Comparison of ENCODE assay signal across 27 cellular contexts in the genomic region with DNA sequence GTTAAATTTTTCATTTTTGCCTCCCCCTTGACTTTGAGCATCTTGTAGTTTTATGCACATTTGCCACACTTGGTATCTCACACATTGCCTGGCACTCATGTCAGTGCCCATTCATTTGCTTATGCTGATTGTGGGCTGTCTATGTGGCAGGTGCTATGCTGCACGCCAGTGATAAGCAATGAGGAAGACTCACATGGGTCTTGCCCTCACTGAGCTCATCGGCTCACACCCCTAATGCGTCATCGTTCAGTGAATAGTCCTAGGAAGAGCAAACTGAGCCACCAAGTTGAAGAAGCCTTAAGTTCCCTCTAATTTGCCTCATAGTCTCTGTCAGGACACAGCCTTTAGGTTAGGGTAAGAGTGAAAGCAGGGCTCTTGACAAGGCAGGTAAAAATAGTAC.
"Had no signal": no experiment of that assay in that cellular context is flagged by ENCODE, and none has a peak within 500 bp of the region (broad histone marks: within the 10 kb centered on the region; RNA-seq: fewer than 3 reads in every experiment).

No MANE protein-coding gene starts in this region.

- H3K27ac Mint-ChIP-seq: immature natural killer cell; naive thymus-derived CD8-positive, alpha-beta T cell; stimulated activated memory B cell treated with anti-CD40 and anti-IgM and Interleukin-4, amounts not matched to agents 10 μg/mL and 1 μg/mL and 100 μg/mL, for 72 hours had no signal

- H3K36me3 ChIP-seq: esophagus squamous epithelium, heart right ventricle, ovary, sigmoid colon, tibial artery, upper lobe of left lung had no signal

- H3K27me3 Mint-ChIP-seq: stimulated activated memory B cell treated with anti-CD40 and anti-IgM and Interleukin-4, amounts not matched to agents 10 μg/mL and 1 μg/mL and 100 μg/mL, for 72 hours had no signal

- H3K27me3 ChIP-seq: dorsolateral prefrontal cortex, esophagus squamous epithelium, heart right ventricle, ovary, sigmoid colon, testis, tibial artery, upper lobe of left lung had no signal

- H3K9me3 Mint-ChIP-seq: immature natural killer cell; naive thymus-derived CD8-positive, alpha-beta T cell; stimulated activated memory B cell treated with anti-CD40 and anti-IgM and Interleukin-4, amounts not matched to agents 10 μg/mL and 1 μg/mL and 100 μg/mL, for 72 hours had no signal

- H3K4me3 Mint-ChIP-seq: immature natural killer cell; naive thymus-derived CD8-positive, alpha-beta T cell; stimulated activated memory B cell treated with anti-CD40 and anti-IgM and Interleukin-4, amounts not matched to agents 10 μg/mL and 1 μg/mL and 100 μg/mL, for 72 hours had no signal

- H3K4me1 ChIP-seq: psoas muscle, sigmoid colon, testis had no signal

- H3K9me3 ChIP-seq: esophagus squamous epithelium, heart right ventricle, ovary, psoas muscle, sigmoid colon, testis, tibial artery, upper lobe of left lung had no signal

- ATAC-seq: heart right ventricle; naive thymus-derived CD8-positive, alpha-beta T cell; psoas muscle; stimulated activated memory B cell treated with anti-CD40 and anti-IgM and Interleukin-4, amounts not matched to agents 10 μg/mL and 1 μg/mL and 100 μg/mL, for 72 hours; stimulated activated naive CD8-positive, alpha-beta T cell treated with anti-CD3 and anti-CD28 coated beads, Interleukin-15, Interleukin-2, amounts not matched to agents 100 U/mL and 50 U/mL, for 24 hours had no signal

- H3K36me3 Mint-ChIP-seq: immature natural killer cell; naive thymus-derived CD8-positive, alpha-beta T cell had no signal

- H3K4me1 Mint-ChIP-seq: immature natural killer cell; naive thymus-derived CD8-positive, alpha-beta T cell; stimulated activated memory B cell treated with anti-CD40 and anti-IgM and Interleukin-4, amounts not matched to agents 10 μg/mL and 1 μg/mL and 100 μg/mL, for 72 hours had no signal

- DNase-seq: dorsolateral prefrontal cortex; effector CD4-positive, alpha-beta T cell; esophagus squamous epithelium; foreskin melanocyte; glutamatergic neuron; heart right ventricle; hippocampal formation; immature natural killer cell; islet precursor cell; mesendoderm; midbrain; naive thymus-derived CD8-positive, alpha-beta T cell; occipital lobe; ovary; psoas muscle; right cardiac atrium; sigmoid colon; stimulated activated CD4-positive, alpha-beta T cell treated with anti-CD3 and anti-CD28 coated beads, Interleukin-2, amount 100 ng/mL, for 24 hours; stimulated activated CD4-positive, alpha-beta T cell treated with anti-CD3 and anti-CD28 coated beads, Interleukin-4, amount 100 ng/mL, for 4 hours; stimulated activated naive CD8-positive, alpha-beta T cell treated with anti-CD3 and anti-CD28 coated beads, Interleukin-15, Interleukin-2, amounts not matched to agents 100 U/mL and 50 U/mL, for 24 hours; substantia nigra; testis; tibial artery; upper lobe of left lung had no signal

- H3K4me3 ChIP-seq: dorsolateral prefrontal cortex, esophagus squamous epithelium, heart right ventricle, ovary, psoas muscle, sigmoid colon, testis, tibial artery, upper lobe of left lung had no signal

- H3K27ac ChIP-seq: dorsolateral prefrontal cortex, esophagus squamous epithelium, heart right ventricle, ovary, psoas muscle, sigmoid colon, testis, tibial artery, upper lobe of left lung had no signal

- FAIRE-seq: colon, urothelium cell line had no signal
